Comparison of ENCODE assay signal across 25 cellular contexts in genomic region chr22:32818446-32819115, GRCh38. TPM values are rescaled to one million over a fixed set of nuclear protein-coding genes. Genes with fewer than 3 reads are reported as not detected.
DNase-seq lines count a peak whose midpoint lies in the region; ATAC-seq and TF ChIP-seq lines count a peak whose summit lies in the region.
"Had no signal": no experiment of that assay in that cellular context is flagged by ENCODE, and none has a peak within 500 bp of the region (broad histone marks: within the 10 kb centered on the region; RNA-seq: fewer than 3 reads in every experiment).

No MANE protein-coding gene starts in this region.

- H3K36me3 Mint-ChIP-seq in activated T-cell treated with anti-CD3 and anti-CD28 coated beads, Interleukin-2, amount 50 U/mL, for 24 hours (ENCODE audit: low read depth) = no peaks in the 10 kb centered on the region
- H3K36me3 Mint-ChIP-seq: natural killer cell treated with Interleukin-12 subunit alpha and Interleukin-12 subunit beta and Interleukin-15 and Interleukin-18, amount 100 ng/mL, for 72 hours; T-cell had no signal

- intact Hi-C loops in Right ventricle myocardium superior (cut with DNase I) (no loop called here), left cardiac atrium (cut with DNase I) (no loop called here), vagina (cut with DNase I) (no loop called here)

- TF ChIP-seq POLR2A in vagina (IDR thresholded peaks at IDR 0.05) = no peak

- H3K9me3 ChIP-seq in right atrium auricular region (no peaks in the 10 kb centered on the region), osteoblast (ENCODE audit: low read depth, low read length) (no peaks in the 10 kb centered on the region), vagina (no peaks in the 10 kb centered on the region)
- H3K9me3 ChIP-seq: ascending aorta, prostate gland, thoracic aorta had no signal

- H3K27ac Mint-ChIP-seq in activated T-cell treated with anti-CD3 and anti-CD28 coated beads, Interleukin-2, amount 50 U/mL, for 24 hours = no peak overlapping the region
- H3K27ac Mint-ChIP-seq: natural killer cell treated with Interleukin-12 subunit alpha and Interleukin-12 subunit beta and Interleukin-15 and Interleukin-18, amount 100 ng/mL, for 72 hours; T-cell had no signal

- H4K20me1 ChIP-seq in osteoblast (ENCODE audit: insufficient read depth, low read length) = peaks cover 83% of the 10 kb centered on the region

- H3K4me1 ChIP-seq in right atrium auricular region = peaks cover 0 to 97% of the 10 kb centered on the region in 2 donors
- H3K4me1 ChIP-seq in osteoblast (ENCODE audit: insufficient read depth, low read length) = peaks cover 1% of the 10 kb centered on the region
- H3K4me1 ChIP-seq in vagina = peaks cover 89% of the 10 kb centered on the region
- H3K4me1 ChIP-seq: ascending aorta, prostate gland had no signal

- peaks cover 93% of the 10 kb centered on the region for H3K79me2 ChIP-seq in osteoblast (ENCODE audit: insufficient read depth, low read length)

- H3K36me3 ChIP-seq in right atrium auricular region (peaks cover 36% of the 10 kb centered on the region), osteoblast (ENCODE audit: insufficient read depth, low read length) (peaks cover 80% of the 10 kb centered on the region), vagina (no peaks in the 10 kb centered on the region)
- H3K36me3 ChIP-seq: ascending aorta, prostate gland had no signal

- H3K4me2 ChIP-seq in osteoblast (ENCODE audit: insufficient read depth, low read length) = no peak overlapping the region

- ATAC-seq in Right ventricle myocardium superior (ENCODE audit: poor library complexity) (peak; percentile 25), left cardiac atrium (no peak), HG02610 (IDR thresholded peaks at IDR 0.05; ENCODE audit: unreplicated experiment) (no peak)
- ATAC-seq: natural killer cell treated with Interleukin-12 subunit alpha and Interleukin-12 subunit beta and Interleukin-15 and Interleukin-18, amount 100 ng/mL, for 72 hours; T-cell had no signal

- DNase-seq in Right ventricle myocardium superior (no peak), left cardiac atrium (no peak), right atrium auricular region (ENCODE audit: low spot score) (no peak), osteoblast (ENCODE audit: insufficient read length, low spot score, missing footprints) (no peak), vagina (ENCODE audit: extremely low spot score in 2 of 2) (no peak), HUDEP-2 (lab: John Stamatoyannopoulos, UW; ENCODE audit: unreplicated experiment in 76 of 76) (no peak)
- no peak for DNase-seq in activated T-cell treated with anti-CD3 and anti-CD28 coated beads, Interleukin-2, amount 50 U/mL, for 24 hours
- DNase-seq: 8988T; activated CD4-positive, alpha-beta T cell treated with anti-CD3 and anti-CD28 coated beads, Interleukin-2, amount 50 U/mL, for 1 hour; activated gamma-delta T cell treated with Interleukin-2 at 50 U/mL for 16 hours; Calu3; effector memory CD4-positive, alpha-beta T cell; EL; GOT3; IMR-90; NCI-H1417 treated with DMSO at 0.1 percent for 48 hours; NCI-H69; SHP77; stimulated activated CD4-positive, alpha-beta T cell treated with anti-CD3 and anti-CD28 coated beads, Interleukin-15, amount 100 ng/mL, for 24 hours; T-cell had no signal

- peaks cover 4% of the 10 kb centered on the region for H3K27me3 Mint-ChIP-seq in activated T-cell treated with anti-CD3 and anti-CD28 coated beads, Interleukin-2, amount 50 U/mL, for 24 hours
- H3K27me3 Mint-ChIP-seq: T-cell had no signal

- no peaks in the 10 kb centered on the region for H3K4me1 Mint-ChIP-seq in activated T-cell treated with anti-CD3 and anti-CD28 coated beads, Interleukin-2, amount 50 U/mL, for 24 hours (ENCODE audit: low read depth)
- H3K4me1 Mint-ChIP-seq: T-cell had no signal

- H3K4me3 ChIP-seq in right atrium auricular region (peak overlapping the region in 1 of 2 donors; percentile 18), osteoblast (ENCODE audit: insufficient read depth, low read length) (no peak overlapping the region), vagina (peak overlapping the region in 1 of 2 donors; percentile 13)
- H3K4me3 ChIP-seq: ascending aorta, prostate gland, thoracic aorta had no signal

- no peak for TF ChIP-seq CTCF in right atrium auricular region (IDR thresholded peaks at IDR 0.05)
- TF ChIP-seq CTCF in osteoblast (IDR thresholded peaks at IDR 0.05; ENCODE audit: extremely low read depth, low read depth, low read length) = no peak
- no peak for TF ChIP-seq CTCF in vagina (IDR thresholded peaks at IDR 0.05)

- no peaks in the 10 kb centered on the region for H3K9me3 Mint-ChIP-seq in activated T-cell treated with anti-CD3 and anti-CD28 coated beads, Interleukin-2, amount 50 U/mL, for 24 hours
- H3K9me3 Mint-ChIP-seq: natural killer cell treated with Interleukin-12 subunit alpha and Interleukin-12 subunit beta and Interleukin-15 and Interleukin-18, amount 100 ng/mL, for 72 hours; T-cell had no signal

- H3K27me3 ChIP-seq in right atrium auricular region (no peaks in the 10 kb centered on the region), osteoblast (ENCODE audit: insufficient read depth, low read length) (no peaks in the 10 kb centered on the region), vagina (no peaks in the 10 kb centered on the region)
- H3K27me3 ChIP-seq: ascending aorta had no signal

- no peak overlapping the region for H3K4me3 Mint-ChIP-seq in activated T-cell treated with anti-CD3 and anti-CD28 coated beads, Interleukin-2, amount 50 U/mL, for 24 hours
- H3K4me3 Mint-ChIP-seq: natural killer cell treated with Interleukin-12 subunit alpha and Interleukin-12 subunit beta and Interleukin-15 and Interleukin-18, amount 100 ng/mL, for 72 hours; T-cell had no signal

- H2AFZ ChIP-seq in osteoblast (ENCODE audit: low read length) = no peak overlapping the region

- H3K27ac ChIP-seq in right atrium auricular region (peak overlapping the region; percentile 74 to 77), osteoblast (ENCODE audit: low read depth, low read length) (peak overlapping the region; percentile 5), vagina (peak overlapping the region; percentile 22)
- H3K27ac ChIP-seq: ascending aorta, prostate gland, thoracic aorta had no signal

RNA-seq across cellular contexts. Expression of gene TIMP3, which starts 17.1 kb away (rescaled TPM):
- total RNA-seq in Right ventricle myocardium superior = 266 TPM
- total RNA-seq in left cardiac atrium = 100 to 1,000 TPM; 434 to 484 TPM
- 100 to 1,000 TPM; 625 to 711 TPM for total RNA-seq in right atrium auricular region
- total RNA-seq in osteoblast = 1,020 and 1,293 TPM in 2 replicates
- 262 TPM for total RNA-seq in vagina
- total RNA-seq: natural killer cell treated with Interleukin-12 subunit alpha and Interleukin-12 subunit beta and Interleukin-15 and Interleukin-18, amount 100 ng/mL, for 72 hours had no signal

Comparison
In these comparisons a context has a peak if more than half of its experiments do, and no peak if none do; other contexts are left out.
1. H3K27ac ChIP-seq: peak in every context shown above with its lines; median percentile 76 in right atrium auricular region; 22 in vagina; 5 in osteoblast.